In the genomic region with DNA sequence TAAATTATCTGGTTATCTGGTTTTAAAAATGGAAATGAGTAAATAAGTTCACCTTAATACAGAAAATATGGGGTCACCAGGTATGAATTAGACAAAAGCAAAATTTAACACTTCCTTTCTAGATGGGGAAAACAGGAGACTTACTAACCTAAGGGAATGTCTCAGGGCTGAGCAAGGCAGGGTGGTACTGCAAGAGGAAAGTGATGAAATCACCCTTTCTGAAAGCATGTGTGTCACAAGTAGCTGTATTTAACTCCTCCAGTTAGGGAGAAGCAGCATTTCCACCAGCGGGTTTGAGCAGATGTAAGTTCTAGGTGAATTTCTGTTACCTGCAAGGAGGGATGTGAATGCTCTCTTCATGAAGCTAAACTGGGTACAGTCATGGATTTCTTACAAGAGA, we compare ENCODE assay signal across 1 cellular context.
TF ChIP-seq lines count a peak whose summit lies in the region.

No MANE protein-coding gene starts in this region.

TF ChIP-seq in GM23338, 12 proteins besides CTCF, POLR2A, EP300 and RAD21 (continued from another document):
- TF ChIP-seq, protein P1, sequence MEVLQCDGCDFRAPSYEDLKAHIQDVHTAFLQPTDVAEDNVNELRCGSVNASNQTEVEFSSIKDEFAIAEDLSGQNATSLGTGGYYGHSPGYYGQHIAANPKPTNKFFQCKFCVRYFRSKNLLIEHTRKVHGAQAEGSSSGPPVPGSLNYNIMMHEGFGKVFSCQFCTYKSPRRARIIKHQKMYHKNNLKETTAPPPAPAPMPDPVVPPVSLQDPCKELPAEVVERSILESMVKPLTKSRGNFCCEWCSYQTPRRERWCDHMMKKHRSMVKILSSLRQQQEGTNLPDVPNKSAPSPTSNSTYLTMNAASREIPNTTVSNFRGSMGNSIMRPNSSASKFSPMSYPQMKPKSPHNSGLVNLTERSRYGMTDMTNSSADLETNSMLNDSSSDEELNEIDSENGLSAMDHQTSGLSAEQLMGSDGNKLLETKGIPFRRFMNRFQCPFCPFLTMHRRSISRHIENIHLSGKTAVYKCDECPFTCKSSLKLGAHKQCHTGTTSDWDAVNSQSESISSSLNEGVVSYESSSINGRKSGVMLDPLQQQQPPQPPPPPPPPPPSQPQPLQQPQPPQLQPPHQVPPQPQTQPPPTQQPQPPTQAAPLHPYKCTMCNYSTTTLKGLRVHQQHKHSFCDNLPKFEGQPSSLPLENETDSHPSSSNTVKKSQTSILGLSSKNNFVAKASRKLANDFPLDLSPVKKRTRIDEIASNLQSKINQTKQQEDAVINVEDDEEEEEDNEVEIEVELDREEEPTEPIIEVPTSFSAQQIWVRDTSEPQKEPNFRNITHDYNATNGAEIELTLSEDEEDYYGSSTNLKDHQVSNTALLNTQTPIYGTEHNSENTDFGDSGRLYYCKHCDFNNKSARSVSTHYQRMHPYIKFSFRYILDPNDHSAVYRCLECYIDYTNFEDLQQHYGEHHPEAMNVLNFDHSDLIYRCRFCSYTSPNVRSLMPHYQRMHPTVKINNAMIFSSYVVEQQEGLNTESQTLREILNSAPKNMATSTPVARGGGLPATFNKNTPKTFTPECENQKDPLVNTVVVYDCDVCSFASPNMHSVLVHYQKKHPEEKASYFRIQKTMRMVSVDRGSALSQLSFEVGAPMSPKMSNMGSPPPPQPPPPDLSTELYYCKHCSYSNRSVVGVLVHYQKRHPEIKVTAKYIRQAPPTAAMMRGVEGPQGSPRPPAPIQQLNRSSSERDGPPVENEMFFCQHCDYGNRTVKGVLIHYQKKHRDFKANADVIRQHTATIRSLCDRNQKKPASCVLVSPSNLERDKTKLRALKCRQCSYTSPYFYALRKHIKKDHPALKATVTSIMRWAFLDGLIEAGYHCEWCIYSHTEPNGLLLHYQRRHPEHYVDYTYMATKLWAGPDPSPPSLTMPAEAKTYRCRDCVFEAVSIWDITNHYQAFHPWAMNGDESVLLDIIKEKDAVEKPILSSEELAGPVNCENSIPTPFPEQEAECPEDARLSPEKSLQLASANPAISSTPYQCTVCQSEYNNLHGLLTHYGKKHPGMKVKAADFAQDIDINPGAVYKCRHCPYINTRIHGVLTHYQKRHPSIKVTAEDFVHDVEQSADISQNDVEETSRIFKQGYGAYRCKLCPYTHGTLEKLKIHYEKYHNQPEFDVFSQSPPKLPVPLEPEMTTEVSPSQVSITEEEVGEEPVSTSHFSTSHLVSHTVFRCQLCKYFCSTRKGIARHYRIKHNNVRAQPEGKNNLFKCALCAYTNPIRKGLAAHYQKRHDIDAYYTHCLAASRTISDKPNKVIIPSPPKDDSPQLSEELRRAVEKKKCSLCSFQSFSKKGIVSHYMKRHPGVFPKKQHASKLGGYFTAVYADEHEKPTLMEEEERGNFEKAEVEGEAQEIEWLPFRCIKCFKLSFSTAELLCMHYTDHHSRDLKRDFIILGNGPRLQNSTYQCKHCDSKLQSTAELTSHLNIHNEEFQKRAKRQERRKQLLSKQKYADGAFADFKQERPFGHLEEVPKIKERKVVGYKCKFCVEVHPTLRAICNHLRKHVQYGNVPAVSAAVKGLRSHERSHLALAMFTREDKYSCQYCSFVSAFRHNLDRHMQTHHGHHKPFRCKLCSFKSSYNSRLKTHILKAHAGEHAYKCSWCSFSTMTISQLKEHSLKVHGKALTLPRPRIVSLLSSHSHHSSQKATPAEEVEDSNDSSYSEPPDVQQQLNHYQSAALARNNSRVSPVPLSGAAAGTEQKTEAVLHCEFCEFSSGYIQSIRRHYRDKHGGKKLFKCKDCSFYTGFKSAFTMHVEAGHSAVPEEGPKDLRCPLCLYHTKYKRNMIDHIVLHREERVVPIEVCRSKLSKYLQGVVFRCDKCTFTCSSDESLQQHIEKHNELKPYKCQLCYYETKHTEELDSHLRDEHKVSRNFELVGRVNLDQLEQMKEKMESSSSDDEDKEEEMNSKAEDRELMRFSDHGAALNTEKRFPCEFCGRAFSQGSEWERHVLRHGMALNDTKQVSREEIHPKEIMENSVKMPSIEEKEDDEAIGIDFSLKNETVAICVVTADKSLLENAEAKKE (CRISPR knock-in tag; IDR thresholded peaks at IDR 0.05), result no peak
